Comparison of ENCODE assay signal across 8 cellular contexts in genomic region chr20:45912344-45912682, GRCh38. TPM values are rescaled to one million over a fixed set of nuclear protein-coding genes. Genes with fewer than 3 reads are reported as not detected.
DNase-seq lines count a peak whose midpoint lies in the region; ATAC-seq and TF ChIP-seq lines count a peak whose summit lies in the region.
"Had no signal": no experiment of that assay in that cellular context is flagged by ENCODE, and none has a peak within 500 bp of the region (broad histone marks: within the 10 kb centered on the region; RNA-seq: fewer than 3 reads in every experiment).

No MANE protein-coding gene starts in this region.

- peak overlapping the region; percentile 38 for H3K4me2 ChIP-seq in Karpas-422 (ENCODE audit: low read depth, low read length, poor library complexity, severe bottlenecking)

- intact Hi-C loops in psoas muscle (cut with DNase I): no loop called here

- H3K4me3 ChIP-seq in Karpas-422 (ENCODE audit: low read length): peak overlapping the region; percentile 30; the same call in 1 of the 2 replicates
- peak overlapping the region; percentile 57 for H3K4me3 ChIP-seq in effector memory CD4-positive, alpha-beta T cell (ENCODE audit: insufficient read depth, low read depth, low read length, poor library complexity, severe bottlenecking)
- H3K4me3 ChIP-seq in psoas muscle: peak overlapping the region; percentile 65

- H3K27ac ChIP-seq in Karpas-422 (ENCODE audit: low read length): no peak overlapping the region
- H3K27ac ChIP-seq in effector memory CD4-positive, alpha-beta T cell (ENCODE audit: insufficient read depth, low read length, poor library complexity, severe bottlenecking): no peak overlapping the region
- peak overlapping the region; percentile 65 for H3K27ac ChIP-seq in psoas muscle

- no peaks in the 10 kb centered on the region for H4K20me1 ChIP-seq in Karpas-422 (ENCODE audit: insufficient read depth, low read depth, low read length)

- no peaks in the 10 kb centered on the region for H3K79me2 ChIP-seq in Karpas-422 (ENCODE audit: low read length)

- H3K9me2 ChIP-seq in Karpas-422 (replicated peaks; ENCODE audit: insufficient read depth, low read length): no peaks in the 10 kb centered on the region

- ATAC-seq in psoas muscle (no peak), GM21619 (IDR thresholded peaks at IDR 0.05; ENCODE audit: unreplicated experiment) (no peak)

- H3K27me3 ChIP-seq in Karpas-422 (ENCODE audit: low read length) (no peaks in the 10 kb centered on the region), psoas muscle (ENCODE audit: insufficient read depth in 3 of 3, low read length in 2 of 3) (peaks cover 0 to 17% (median 4%) of the 10 kb centered on the region in 3 donors)
- H3K27me3 ChIP-seq in effector memory CD4-positive, alpha-beta T cell (replicated peaks; ENCODE audit: control insufficient read depth, insufficient read depth, low read length, poor library complexity, severe bottlenecking): no peaks in the 10 kb centered on the region

- peak overlapping the region; percentile 32 for H3K9ac ChIP-seq in Karpas-422 (ENCODE audit: low read length)

- H3K9me3 ChIP-seq in Karpas-422 (ENCODE audit: low read length): no peaks in the 10 kb centered on the region
- H3K9me3 ChIP-seq in effector memory CD4-positive, alpha-beta T cell (ENCODE audit: control insufficient read depth, low read length): no peaks in the 10 kb centered on the region
- H3K9me3 ChIP-seq in psoas muscle: no peaks in the 10 kb centered on the region

- TF ChIP-seq CTCF in psoas muscle (IDR thresholded peaks at IDR 0.05): no peak

- H2AFZ ChIP-seq in Karpas-422 (ENCODE audit: low read length): peak overlapping the region; percentile 94

- 20 to 22% (median 21%) methylated on average over 4 of the region's 4 CpGs for WGBS in psoas muscle, 3 donors

- H3K4me1 ChIP-seq in Karpas-422 (ENCODE audit: low read length) (peaks cover 38% of the 10 kb centered on the region), psoas muscle (peaks cover 12% of the 10 kb centered on the region)
- H3K4me1 ChIP-seq in effector memory CD4-positive, alpha-beta T cell (ENCODE audit: control insufficient read depth, insufficient read depth, low read length, poor library complexity, severe bottlenecking): peaks cover 14% of the 10 kb centered on the region

- H3K36me3 ChIP-seq in Karpas-422 (ENCODE audit: insufficient read depth, low read length): no peaks in the 10 kb centered on the region
- no peaks in the 10 kb centered on the region for H3K36me3 ChIP-seq in effector memory CD4-positive, alpha-beta T cell (ENCODE audit: control insufficient read depth, insufficient read depth, low read length)
- H3K36me3 ChIP-seq in psoas muscle (ENCODE audit: insufficient read depth in 1 of 2, low read depth in 1 of 2): no peaks in the 10 kb centered on the region

- no peak for DNase-seq in Karpas-422
- DNase-seq in effector memory CD4-positive, alpha-beta T cell: no peak
- no peak for DNase-seq in psoas muscle
- no peak for DNase-seq in NCI-H748 (lab: John Stamatoyannopoulos, UW; ENCODE audit: unreplicated experiment)
- DNase-seq in Kasumi-1 (lab: John Stamatoyannopoulos, UW): no peak
- DNase-seq: NCI-H1436; stimulated activated CD4-positive, alpha-beta T cell treated with anti-CD3 and anti-CD28 coated beads, Interleukin-2, amount 100 ng/mL, for 48 hours had no signal

RNA-seq across cellular contexts. Expression of gene PLTP, which starts 0.4 kb away (rescaled TPM):
- total RNA-seq in Karpas-422 (2014; rRNA removed; shearing (Covaris generic); ENCODE audit: low replicate concordance): 19.8 and 29.0 TPM in 2 replicates
- total RNA-seq in psoas muscle: 10 to 100 TPM; 19.0 to 38.0 (median 33.9) TPM
- polyA plus RNA-seq in psoas muscle: 10 to 100 TPM in 2 of 3 donors, 1 to 10 TPM in 1; 7.9 to 14.4 (median 13.1) TPM

RNA-seq across cellular contexts. Expression of gene CTSA, which starts 21.2 kb away (rescaled TPM):
- 39.5 and 52.9 TPM in 2 replicates for total RNA-seq in Karpas-422 (2014; rRNA removed; shearing (Covaris generic); ENCODE audit: low replicate concordance)
- 10 to 100 TPM; 43.0 to 55.4 (median 47.3) TPM for total RNA-seq in psoas muscle
- polyA plus RNA-seq in psoas muscle: 10 to 100 TPM; 41.3 to 59.8 (median 51.8) TPM

RNA-seq across cellular contexts. Expression of gene NEURL2, which starts 21.3 kb away (rescaled TPM):
- total RNA-seq in Karpas-422 (2014; rRNA removed; shearing (Covaris generic); ENCODE audit: low replicate concordance): 3.1 and 4.3 TPM in 2 replicates
- total RNA-seq in psoas muscle: 10 to 100 TPM in 1 of 4 donors, 1 to 10 TPM in 3; 5.3 to 11.8 (median 8.2) TPM
- 1 to 10 TPM; 4.3 to 8.0 (median 7.2) TPM for polyA plus RNA-seq in psoas muscle

RNA-seq across cellular contexts. Expression of gene PCIF1, which starts 22.2 kb away (rescaled TPM):
- total RNA-seq in Karpas-422 (2014; rRNA removed; shearing (Covaris generic); ENCODE audit: low replicate concordance): 10.0 and 12.0 TPM in 2 replicates
- 10 to 100 TPM; 24.7 to 46.7 (median 32.0) TPM for total RNA-seq in psoas muscle
- polyA plus RNA-seq in psoas muscle: 10 to 100 TPM; 26.0 to 41.3 (median 29.7) TPM

RNA-seq across cellular contexts. Expression of gene SPATA25, which starts 24.9 kb away (rescaled TPM):
- 4.7 TPM in 1 of 2 replicates, not detected in the other for total RNA-seq in Karpas-422 (2014; rRNA removed; shearing (Covaris generic); ENCODE audit: low replicate concordance)
- 1 to 10 TPM; 1.3 to 2.7 (median 1.9) TPM for total RNA-seq in psoas muscle
- 1 to 10 TPM; 1.0 to 2.7 (median 1.6) TPM for polyA plus RNA-seq in psoas muscle
